1 cellular context compared by ENCODE assay signal in genomic region chr1:92442351-92442750, GRCh38.
TF ChIP-seq lines count a peak whose summit lies in the region.

No MANE protein-coding gene starts in this region.

TF ChIP-seq in SK-N-SH, 30 proteins besides CTCF, POLR2A, EP300 and RAD21 (continued from another document):
- no peak for TF ChIP-seq PBX3 (IDR thresholded peaks at IDR 0.05)
- TF ChIP-seq CHD2 (IDR thresholded peaks at IDR 0.05; ENCODE audit: low read length, partially characterized antibody) = no peak
- TF ChIP-seq ELF1 (IDR thresholded peaks at IDR 0.05) = no peak
- no peak for TF ChIP-seq RXRA (IDR thresholded peaks at IDR 0.05; ENCODE audit: borderline replicate concordance, low read depth)
- no peak for TF ChIP-seq FOSL2 (IDR thresholded peaks at IDR 0.05; ENCODE audit: borderline replicate concordance, low read depth)
